1 cellular context compared by ENCODE assay signal in genomic region chr11:69641681-69642548, GRCh38.
TF ChIP-seq lines count a peak whose summit lies in the region.

No MANE protein-coding gene starts in this region.

TF ChIP-seq in GM12878, 131 proteins besides CTCF, POLR2A, EP300 and RAD21:
- peak; percentile 73 for TF ChIP-seq SUZ12 (IDR thresholded peaks at IDR 0.05; ENCODE audit: unreplicated experiment)
- peak; percentile 40; the same call in 1 of the 2 replicates for TF ChIP-seq LARP7 (IDR thresholded peaks at IDR 0.05)
- TF ChIP-seq YY1 (IDR thresholded peaks at IDR 0.05; ENCODE audit: low read depth, low read length), result 0 out of 2 replicates have a peak, but pooled peaks have one; percentile 26
- no peak; the same call in 1 of the 2 replicates for TF ChIP-seq NKRF (conservative IDR thresholded peaks at IDR 0.05)
